In genomic region chr11:3944198-3944597, GRCh38 we compare ENCODE assay signal across 12 cellular contexts.
DNase-seq lines count a peak whose midpoint lies in the region; ATAC-seq and TF ChIP-seq lines count a peak whose summit lies in the region.
"Had no signal": no experiment of that assay in that cellular context is flagged by ENCODE, and none has a peak within 500 bp of the region (broad histone marks: within the 10 kb centered on the region; RNA-seq: fewer than 3 reads in every experiment).

No MANE protein-coding gene starts in this region.

- no peak overlapping the region for H3K4me3 Mint-ChIP-seq in activated T-helper 1 cell treated with anti-CD3 and anti-CD28 coated beads, Interleukin-12 subunit alpha, Interleukin-12 subunit beta, Interleukin-2, Interleukin-4 antibody, amounts not matched to agents 30 ng/mL and 10 ng/mL and 1 ng/mL, durations not matched to agents 14 hours and 24 hours and 36 hours
- H3K4me3 Mint-ChIP-seq in stimulated activated memory B cell treated with anti-CD40 and anti-IgM and Interleukin-4, amounts not matched to agents 10 μg/mL and 1 μg/mL and 100 μg/mL, for 72 hours: no peak overlapping the region

- peaks cover 91% of the 10 kb centered on the region for H3K4me1 Mint-ChIP-seq in activated T-helper 1 cell treated with anti-CD3 and anti-CD28 coated beads, Interleukin-12 subunit alpha, Interleukin-12 subunit beta, Interleukin-2, Interleukin-4 antibody, amounts not matched to agents 30 ng/mL and 10 ng/mL and 1 ng/mL, durations not matched to agents 14 hours and 24 hours and 36 hours (ENCODE audit: low read depth)
- peaks cover 84% of the 10 kb centered on the region for H3K4me1 Mint-ChIP-seq in stimulated activated memory B cell treated with anti-CD40 and anti-IgM and Interleukin-4, amounts not matched to agents 10 μg/mL and 1 μg/mL and 100 μg/mL, for 72 hours

- WGBS in GM23248 (ENCODE audit: low coverage in 1 of 2, low lambda C conversion rate in 2 of 2, missing lambda C conversion rate in 2 of 2), 2 experiments: 6 to 13% methylated on average over 1 of the region's 1 CpG
- 36 to 47% methylated on average over 1 of the region's 1 CpG for WGBS in heart right ventricle, 2 donors

- no peaks in the 10 kb centered on the region for H3K9me3 Mint-ChIP-seq in activated T-helper 1 cell treated with anti-CD3 and anti-CD28 coated beads, Interleukin-12 subunit alpha, Interleukin-12 subunit beta, Interleukin-2, Interleukin-4 antibody, amounts not matched to agents 30 ng/mL and 10 ng/mL and 1 ng/mL, durations not matched to agents 14 hours and 24 hours and 36 hours
- H3K9me3 Mint-ChIP-seq in stimulated activated memory B cell treated with anti-CD40 and anti-IgM and Interleukin-4, amounts not matched to agents 10 μg/mL and 1 μg/mL and 100 μg/mL, for 72 hours: no peaks in the 10 kb centered on the region

- H3K9me2 ChIP-seq in GM23248 (ENCODE audit: insufficient read depth): no peaks in the 10 kb centered on the region

- in situ Hi-C loops in GM23248 (cut with MboI): no loop called here

- no peaks in the 10 kb centered on the region for H3K27me3 Mint-ChIP-seq in activated T-helper 1 cell treated with anti-CD3 and anti-CD28 coated beads, Interleukin-12 subunit alpha, Interleukin-12 subunit beta, Interleukin-2, Interleukin-4 antibody, amounts not matched to agents 30 ng/mL and 10 ng/mL and 1 ng/mL, durations not matched to agents 14 hours and 24 hours and 36 hours (ENCODE audit: insufficient read depth)
- no peaks in the 10 kb centered on the region for H3K27me3 Mint-ChIP-seq in stimulated activated memory B cell treated with anti-CD40 and anti-IgM and Interleukin-4, amounts not matched to agents 10 μg/mL and 1 μg/mL and 100 μg/mL, for 72 hours

- ATAC-seq in heart right ventricle: peak in 5 of 8 donors; percentile 26 to 71 (median 36)
- ATAC-seq in stimulated activated memory B cell treated with anti-CD40 and anti-IgM and Interleukin-4, amounts not matched to agents 10 μg/mL and 1 μg/mL and 100 μg/mL, for 72 hours: no peak

- H3K4me3 ChIP-seq in GM23248 (no peak overlapping the region), heart right ventricle (no peak overlapping the region)

- DNase-seq in GM23248 (peak; percentile 74), heart right ventricle (no peak), T-helper 9 cell (no peak), NOMO-1 treated with dmso at 0.1 percent for 144 hours (lab: John Stamatoyannopoulos, UW; ENCODE audit: unreplicated experiment) (no peak), NCI-H2081 treated with DMSO at 0.1 percent for 48 hours (lab: John Stamatoyannopoulos, UW) (no peak)
- DNase-seq in activated T-helper 1 cell treated with anti-CD3 and anti-CD28 coated beads, Interleukin-12 subunit alpha, Interleukin-12 subunit beta, Interleukin-2, Interleukin-4 antibody, amounts not matched to agents 30 ng/mL and 10 ng/mL and 1 ng/mL, durations not matched to agents 14 hours and 24 hours and 36 hours (ENCODE audit: low spot score): no peak
- DNase-seq in stimulated activated CD4-positive, alpha-beta T cell treated with anti-CD3 and anti-CD28 coated beads, Interleukin-2, amount 100 ng/mL, for 48 hours: no peak
- DNase-seq: dermis blood vessel endothelial cell, GDM1, NCI-H187 treated with DMSO at 0.1 percent for 48 hours, SIG-M5 had no signal

- no peaks in the 10 kb centered on the region for H3K9me3 ChIP-seq in GM23248 (ENCODE audit: low read depth)
- no peaks in the 10 kb centered on the region for H3K9me3 ChIP-seq in heart right ventricle

- H3F3A ChIP-seq in GM23248 (ENCODE audit: insufficient read depth): peaks cover 21% of the 10 kb centered on the region

- intact Hi-C loops in activated T-helper 1 cell treated with anti-CD3 and anti-CD28 coated beads, Interleukin-12 subunit alpha, Interleukin-12 subunit beta, Interleukin-2, Interleukin-4 antibody, amounts not matched to agents 30 ng/mL and 10 ng/mL and 1 ng/mL, durations not matched to agents 14 hours and 24 hours and 36 hours (cut with micrococcal nuclease): loop anchor here (5.0 to 10.0 kb wide), 2 partner anchors 113 to 569 kb away; partner anchors contain the start of gene ZNF195
- intact Hi-C loops in heart right ventricle (cut with DNase I): loop anchor here in 4 of 10 donors (10.0 kb wide), 4 partner anchors 79 to 121 kb away; partner anchors contain the start of gene STIM1 (in 2 of the 4)

- H2AFZ ChIP-seq in GM23248: no peak overlapping the region

- no peak overlapping the region for H3K9ac ChIP-seq in GM23248

- H3K36me3 ChIP-seq in GM23248 (ENCODE audit: low read depth) (no peaks in the 10 kb centered on the region), heart right ventricle (no peaks in the 10 kb centered on the region)

- H3K4me1 ChIP-seq in GM23248 (ENCODE audit: insufficient read depth): peaks cover 49% of the 10 kb centered on the region
- H3K4me1 ChIP-seq in heart right ventricle: peaks cover 9 to 95% (median 79%) of the 10 kb centered on the region in 9 donors

- H3K27ac ChIP-seq in GM23248 (no peak overlapping the region), heart right ventricle (peak overlapping the region in 5 of 10 donors; percentile 2 to 67 (median 33))

- H4K20me1 ChIP-seq in GM23248 (ENCODE audit: insufficient read depth): no peaks in the 10 kb centered on the region

- H3K36me3 Mint-ChIP-seq in activated T-helper 1 cell treated with anti-CD3 and anti-CD28 coated beads, Interleukin-12 subunit alpha, Interleukin-12 subunit beta, Interleukin-2, Interleukin-4 antibody, amounts not matched to agents 30 ng/mL and 10 ng/mL and 1 ng/mL, durations not matched to agents 14 hours and 24 hours and 36 hours (ENCODE audit: low read depth): peaks cover 31% of the 10 kb centered on the region
- peaks cover 6% of the 10 kb centered on the region for H3K36me3 Mint-ChIP-seq in stimulated activated memory B cell treated with anti-CD40 and anti-IgM and Interleukin-4, amounts not matched to agents 10 μg/mL and 1 μg/mL and 100 μg/mL, for 72 hours

- H3K4me2 ChIP-seq in GM23248 (ENCODE audit: unreplicated experiment): no peak overlapping the region

- H3K79me2 ChIP-seq in GM23248 (ENCODE audit: insufficient read depth): no peaks in the 10 kb centered on the region; the same call in 1 of the 2 replicates

- no peak for TF ChIP-seq CTCF in heart right ventricle (IDR thresholded peaks at IDR 0.05)

- H3K27me3 ChIP-seq in GM23248 (replicated peaks; ENCODE audit: insufficient read depth) (no peaks in the 10 kb centered on the region), heart right ventricle (no peaks in the 10 kb centered on the region)

- H3K27ac Mint-ChIP-seq in activated T-helper 1 cell treated with anti-CD3 and anti-CD28 coated beads, Interleukin-12 subunit alpha, Interleukin-12 subunit beta, Interleukin-2, Interleukin-4 antibody, amounts not matched to agents 30 ng/mL and 10 ng/mL and 1 ng/mL, durations not matched to agents 14 hours and 24 hours and 36 hours: peak overlapping the region; percentile 10
- peak overlapping the region; percentile 59 for H3K27ac Mint-ChIP-seq in stimulated activated memory B cell treated with anti-CD40 and anti-IgM and Interleukin-4, amounts not matched to agents 10 μg/mL and 1 μg/mL and 100 μg/mL, for 72 hours
